Comparison of ENCODE assay signal across 3 cellular contexts in the genomic region with DNA sequence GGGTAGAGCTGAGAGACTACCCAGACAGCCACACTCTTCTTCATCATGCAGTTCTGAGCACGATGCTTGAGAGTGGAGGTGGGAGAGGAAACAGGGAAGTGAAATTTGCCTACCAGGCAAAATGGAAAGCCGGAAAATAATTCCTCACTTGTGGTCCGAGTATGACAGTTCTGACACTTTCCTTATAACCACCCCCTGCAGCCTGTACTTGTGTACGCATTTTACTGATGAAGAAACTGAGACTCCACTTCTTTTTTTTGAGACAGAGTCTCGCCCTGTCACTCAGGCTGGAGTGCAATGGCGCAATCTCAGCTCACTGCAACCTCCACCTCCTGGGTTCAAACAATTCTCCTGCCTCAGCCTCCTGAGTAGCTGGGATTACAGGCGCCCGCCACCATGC. TPM values are rescaled to one million over a fixed set of nuclear protein-coding genes. Genes with fewer than 3 reads are reported as not detected.
"Had no signal": no experiment of that assay in that cellular context is flagged by ENCODE, and none has a peak within 500 bp of the region (broad histone marks: within the 10 kb centered on the region; RNA-seq: fewer than 3 reads in every experiment).

No MANE protein-coding gene starts in this region.

RNA-seq across cellular contexts. Expression of a gene that starts 6.4 kb away (rescaled TPM):
- total RNA-seq: ascending aorta, vagina had no signal

RNA-seq across cellular contexts. Expression of a gene that starts 21.7 kb away (rescaled TPM):
- total RNA-seq: progenitor cell of endocrine pancreas had no signal
